ENCODE assay signal across 2 cellular contexts in genomic region chr5:23510434-23510833, GRCh38. TPM values are rescaled to one million over a fixed set of nuclear protein-coding genes. Genes with fewer than 3 reads are reported as not detected.
"Had no signal": no experiment of that assay in that cellular context is flagged by ENCODE, and none has a peak within 500 bp of the region (broad histone marks: within the 10 kb centered on the region; RNA-seq: fewer than 3 reads in every experiment).

No MANE protein-coding gene starts in this region.

RNA-seq across cellular contexts. Expression of gene PRDM9, which starts 3.0 kb away (rescaled TPM):
- total RNA-seq: G401, GM12878 had no signal
- polyA plus RNA-seq: GM12878 had no signal
